8 cellular contexts compared by ENCODE assay signal in the genomic region with DNA sequence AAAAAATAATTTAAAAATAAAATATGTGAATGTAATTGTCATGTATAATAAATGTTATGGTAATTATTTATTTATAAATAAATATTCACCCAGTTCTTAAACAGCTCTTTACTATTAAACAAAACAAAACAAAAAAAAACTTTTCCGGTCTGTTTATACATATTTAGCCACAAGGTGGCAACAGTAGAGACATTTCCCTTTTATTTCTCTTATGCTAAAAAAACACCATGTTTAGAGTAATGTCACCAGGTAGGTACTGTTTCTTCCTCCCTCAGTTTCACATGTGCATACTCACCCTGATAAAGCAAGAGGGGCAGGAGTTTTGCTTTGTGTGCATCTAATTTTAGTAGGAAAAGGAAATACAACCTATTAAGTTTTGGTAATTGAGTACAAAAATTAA.
DNase-seq lines count a peak whose midpoint lies in the region; ATAC-seq and TF ChIP-seq lines count a peak whose summit lies in the region.

No MANE protein-coding gene starts in this region.

- H3K36me3 ChIP-seq in breast epithelium (no peaks in the 10 kb centered on the region), thoracic aorta (no peaks in the 10 kb centered on the region), mucosa of descending colon (ENCODE audit: low read depth) (no peaks in the 10 kb centered on the region)

- H3K4me1 ChIP-seq in breast epithelium (no peaks in the 10 kb centered on the region), thoracic aorta (ENCODE audit: control insufficient read depth in 1 of 2, low read depth in 2 of 2) (peaks cover 0 to 6% of the 10 kb centered on the region in 2 donors), mucosa of descending colon (ENCODE audit: low read depth) (no peaks in the 10 kb centered on the region)

- intact Hi-C loops in MCF 10A (cut with micrococcal nuclease) (loop anchor here (1.0 to 5.0 kb wide), 4 partner anchors 748 to 791 kb away; no protein-coding TSS in a partner anchor), breast epithelium (cut with DNase I; ENCODE audit: low total_unique reads) (no loop called here), mucosa of descending colon (cut with DNase I, micrococcal nuclease) (no loop called here)

- no peaks in the 10 kb centered on the region for H3K36me3 Mint-ChIP-seq in MCF 10A (ENCODE audit: insufficient read depth, unreplicated experiment)
- H3K36me3 Mint-ChIP-seq in chondrocyte (ENCODE audit: low read depth), result no peaks in the 10 kb centered on the region

- H3K9me3 Mint-ChIP-seq in MCF 10A (ENCODE audit: unreplicated experiment), result peaks cover under 1% of the 10 kb centered on the region
- H3K9me3 Mint-ChIP-seq in chondrocyte (ENCODE audit: low read depth), result peaks cover 1% of the 10 kb centered on the region

- ATAC-seq in thoracic aorta (ENCODE audit: insufficient number of reproducible peaks, low FRiP score, low read depth), result no peak
- ATAC-seq in GM21529 (IDR thresholded peaks at IDR 0.05; ENCODE audit: unreplicated experiment), result no peak
- ATAC-seq in HG02571 (IDR thresholded peaks at IDR 0.05; ENCODE audit: unreplicated experiment), result no peak
- ATAC-seq in mucosa of descending colon, result no peak

- no peaks in the 10 kb centered on the region for H3K27me3 ChIP-seq in breast epithelium
- H3K27me3 ChIP-seq in thoracic aorta (replicated peaks; ENCODE audit: insufficient read depth), result no peaks in the 10 kb centered on the region

- H3K27ac ChIP-seq in breast epithelium (no peak overlapping the region), thoracic aorta (no peak overlapping the region)

- DNase-seq in MCF 10A (ENCODE audit: unreplicated experiment) (peak; percentile 32), breast epithelium (ENCODE audit: low spot score in 2 of 2) (no peak), LNCaP clone FGC (ENCODE audit: low read depth) (no peak), chondrocyte (ENCODE audit: low spot score) (no peak), thoracic aorta (ENCODE audit: low spot score) (no peak), mucosa of descending colon (no peak)

- TF ChIP-seq CTCF in MCF 10A (IDR thresholded peaks at IDR 0.05; ENCODE audit: unreplicated experiment), result peak; percentile 36
- peak in 1 of 3 donors; percentile 27 for TF ChIP-seq CTCF in breast epithelium (IDR thresholded peaks at IDR 0.05)
- TF ChIP-seq CTCF in LNCaP clone FGC (IDR thresholded peaks at IDR 0.05; ENCODE audit: control insufficient read depth, extremely low read depth, insufficient read depth), result peak; percentile 30
- TF ChIP-seq CTCF in chondrocyte (IDR thresholded peaks at IDR 0.05), result peak; percentile 86
- TF ChIP-seq CTCF in thoracic aorta (IDR thresholded peaks at IDR 0.05), result peak; percentile 41
- TF ChIP-seq CTCF in mucosa of descending colon (IDR thresholded peaks at IDR 0.05), result no peak

- H3K4me1 Mint-ChIP-seq in MCF 10A (ENCODE audit: insufficient read depth, unreplicated experiment) (no peaks in the 10 kb centered on the region), chondrocyte (ENCODE audit: low read depth) (no peaks in the 10 kb centered on the region)

- no peak overlapping the region for H3K4me3 Mint-ChIP-seq in MCF 10A (ENCODE audit: unreplicated experiment)
- no peak overlapping the region for H3K4me3 Mint-ChIP-seq in chondrocyte (ENCODE audit: unreplicated experiment)

- POLR2A ChIA-PET in MCF 10A (lab: Yijun Ruan, JAX), result interaction anchor here (1.7 kb wide), 1 partner anchor 774 kb away, joined by 6 read pairs; no protein-coding TSS in a partner anchor

- H3K27me3 Mint-ChIP-seq in MCF 10A (ENCODE audit: insufficient read depth, unreplicated experiment) (no peaks in the 10 kb centered on the region), chondrocyte (ENCODE audit: low read depth) (peaks cover 18% of the 10 kb centered on the region)

- CTCF ChIA-PET in MCF 10A (lab: Yijun Ruan, JAX), result interaction anchor here (0.6 to 4.2 kb wide), 12 partner anchors 9 to 782 kb away, joined by 3 to 24 read pairs (median 3); no protein-coding TSS in a partner anchor

- no peak for TF ChIP-seq POLR2A in breast epithelium (IDR thresholded peaks at IDR 0.05)

- H3K4me3 ChIP-seq in breast epithelium, result no peak overlapping the region
- no peak overlapping the region for H3K4me3 ChIP-seq in LNCaP clone FGC (ENCODE audit: low read depth, low read length)
- no peak overlapping the region for H3K4me3 ChIP-seq in thoracic aorta
- H3K4me3 ChIP-seq in mucosa of descending colon, result no peak overlapping the region

- no peak overlapping the region for H3K27ac Mint-ChIP-seq in MCF 10A (ENCODE audit: low read depth, unreplicated experiment)
- no peak overlapping the region for H3K27ac Mint-ChIP-seq in chondrocyte (ENCODE audit: unreplicated experiment)

- no peaks in the 10 kb centered on the region for H3K9me3 ChIP-seq in breast epithelium
- no peaks in the 10 kb centered on the region for H3K9me3 ChIP-seq in thoracic aorta
- H3K9me3 ChIP-seq in mucosa of descending colon, result no peaks in the 10 kb centered on the region

- no TSS peak for BruUV-seq in MCF 10A (replicated peaks; lab: Mats Ljungman, UMichigan)
